In the genomic region with DNA sequence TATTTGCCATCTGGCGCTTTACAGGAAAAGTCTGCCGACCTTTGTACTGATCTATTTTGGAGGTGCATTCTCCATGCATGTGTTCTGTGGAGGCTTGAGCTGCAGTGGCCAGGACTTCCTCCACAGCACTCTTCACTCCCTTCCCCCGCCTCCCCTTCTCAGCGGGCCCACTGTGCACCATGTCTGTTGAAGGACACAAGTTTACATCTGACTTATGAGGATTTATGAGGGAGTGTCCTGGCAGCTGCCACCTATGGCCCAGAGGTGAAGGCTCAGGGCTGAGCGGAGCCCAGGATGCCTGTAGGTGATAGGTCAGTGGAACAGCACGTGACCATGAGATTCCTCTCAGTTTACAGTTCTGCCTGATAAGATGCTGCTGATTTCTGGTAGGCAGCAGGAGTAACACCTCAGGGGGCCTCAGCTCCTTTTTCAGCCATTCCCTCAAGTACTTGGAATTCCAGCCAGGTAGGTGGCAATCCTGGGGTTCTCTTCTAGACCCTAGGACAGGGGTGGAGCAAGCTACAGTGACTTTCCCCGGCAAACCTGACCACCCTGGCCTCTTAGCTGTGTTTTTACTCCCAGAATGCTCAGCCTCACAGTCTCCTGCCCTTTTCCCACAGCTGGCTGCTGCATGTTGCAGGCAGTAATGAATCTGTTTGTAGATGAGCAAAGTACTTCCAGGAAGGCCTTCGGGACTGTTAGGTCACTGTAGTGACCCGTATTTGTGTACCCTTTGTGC, we compare ENCODE assay signal across 1 cellular context.
A peak's percentile ranks its signal among the peaks of the same experiment; 100 is the strongest.
TF ChIP-seq lines count a peak whose summit lies in the region.

No MANE protein-coding gene starts in this region.

TF ChIP-seq in HepG2, 621 proteins besides CTCF, POLR2A, EP300 and RAD21 (continued from another document and continues in another):
- TF ChIP-seq, protein P1, sequence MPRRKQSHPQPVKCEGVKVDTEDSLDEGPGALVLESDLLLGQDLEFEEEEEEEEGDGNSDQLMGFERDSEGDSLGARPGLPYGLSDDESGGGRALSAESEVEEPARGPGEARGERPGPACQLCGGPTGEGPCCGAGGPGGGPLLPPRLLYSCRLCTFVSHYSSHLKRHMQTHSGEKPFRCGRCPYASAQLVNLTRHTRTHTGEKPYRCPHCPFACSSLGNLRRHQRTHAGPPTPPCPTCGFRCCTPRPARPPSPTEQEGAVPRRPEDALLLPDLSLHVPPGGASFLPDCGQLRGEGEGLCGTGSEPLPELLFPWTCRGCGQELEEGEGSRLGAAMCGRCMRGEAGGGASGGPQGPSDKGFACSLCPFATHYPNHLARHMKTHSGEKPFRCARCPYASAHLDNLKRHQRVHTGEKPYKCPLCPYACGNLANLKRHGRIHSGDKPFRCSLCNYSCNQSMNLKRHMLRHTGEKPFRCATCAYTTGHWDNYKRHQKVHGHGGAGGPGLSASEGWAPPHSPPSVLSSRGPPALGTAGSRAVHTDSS (CRISPR knock-in tag; conservative IDR thresholded peaks at IDR 0.05): no peak
- TF ChIP-seq SOX6 (IDR thresholded peaks at IDR 0.05) (no peak), SOX6 (CRISPR knock-in tag; IDR thresholded peaks at IDR 0.05) (peak; percentile 84), MIXL1 (CRISPR knock-in tag; IDR thresholded peaks at IDR 0.05) (peak; percentile 76), ZNF772 (CRISPR knock-in tag; IDR thresholded peaks at IDR 0.05) (peak; percentile 81), ZNF781 (CRISPR knock-in tag; IDR thresholded peaks at IDR 0.05; ENCODE audit: borderline replicate concordance, not compliant biosample characterization) (no peak), HOXA3 (CRISPR knock-in tag; IDR thresholded peaks at IDR 0.05) (peak; percentile 50; the same call in 1 of the 2 replicates), RNF2 (conservative IDR thresholded peaks at IDR 0.05; ENCODE audit: low read depth) (no peak), CREM (IDR thresholded peaks at IDR 0.05) (peak; percentile 60), CREM (CRISPR knock-in tag; IDR thresholded peaks at IDR 0.05) (no peak), ZNF607 (CRISPR knock-in tag; IDR thresholded peaks at IDR 0.05; ENCODE audit: borderline replicate concordance) (no peak), ZBTB3 (CRISPR knock-in tag; IDR thresholded peaks at IDR 0.05; ENCODE audit: borderline replicate concordance, low read depth) (no peak), JUN (CRISPR knock-in tag; IDR thresholded peaks at IDR 0.05) (0 out of 2 replicates have a peak, but pooled peaks have one; percentile 29), FOXA3 (CRISPR knock-in tag; IDR thresholded peaks at IDR 0.05) (peak; percentile 79), GATAD2A (CRISPR knock-in tag; IDR thresholded peaks at IDR 0.05) (peak; percentile 75), ZMAT3 (CRISPR knock-in tag; conservative IDR thresholded peaks at IDR 0.05) (peak; percentile 41; the same call in 1 of the 2 replicates), U2AF1 (optimal IDR thresholded peaks at IDR 0.05; ENCODE audit: low read depth, low read length) (no peak), KDM5A (IDR thresholded peaks at IDR 0.05; ENCODE audit: borderline replicate concordance, low read length) (no peak), SRY (CRISPR knock-in tag; IDR thresholded peaks at IDR 0.05) (no peak), HMGA1 (CRISPR knock-in tag; conservative IDR thresholded peaks at IDR 0.05) (no peak), ZNF432 (CRISPR knock-in tag; IDR thresholded peaks at IDR 0.05; ENCODE audit: borderline replicate concordance) (no peak), ZNF564 (CRISPR knock-in tag; IDR thresholded peaks at IDR 0.05) (no peak), KDM4B (CRISPR knock-in tag; IDR thresholded peaks at IDR 0.05) (no peak), ATM (IDR thresholded peaks at IDR 0.05; ENCODE audit: borderline replicate concordance) (no peak), ZNF570 (CRISPR knock-in tag; IDR thresholded peaks at IDR 0.05; ENCODE audit: borderline replicate concordance) (no peak), ZNF556 (CRISPR knock-in tag; IDR thresholded peaks at IDR 0.05; ENCODE audit: borderline replicate concordance) (peak; percentile 43; the same call in 1 of the 2 replicates), ZNF546 (CRISPR knock-in tag; conservative IDR thresholded peaks at IDR 0.05) (no peak), ZNF879 (CRISPR knock-in tag; IDR thresholded peaks at IDR 0.05) (no peak), MTA1 (CRISPR knock-in tag; IDR thresholded peaks at IDR 0.05; ENCODE audit: borderline replicate concordance) (peak; percentile 80), PPARG (CRISPR knock-in tag; conservative IDR thresholded peaks at IDR 0.05) (peak; percentile 93; the same call in 1 of the 2 replicates), SIN3A (IDR thresholded peaks at IDR 0.05; ENCODE audit: borderline replicate concordance, low read depth, low read length) (peak; percentile 58; the same call in 1 of the 2 replicates), TBX2 (CRISPR knock-in tag; IDR thresholded peaks at IDR 0.05; ENCODE audit: borderline replicate concordance) (peak; percentile 83), ZNF746 (CRISPR knock-in tag; IDR thresholded peaks at IDR 0.05) (0 out of 2 replicates have a peak, but pooled peaks have one; percentile 4), ZNF773 (CRISPR knock-in tag; IDR thresholded peaks at IDR 0.05; ENCODE audit: borderline replicate concordance) (no peak), PHF20 (CRISPR knock-in tag; IDR thresholded peaks at IDR 0.05) (peak; percentile 48; the same call in 1 of the 2 replicates), SETDB1 (CRISPR knock-in tag; IDR thresholded peaks at IDR 0.05; ENCODE audit: borderline replicate concordance) (no peak)
- TF ChIP-seq, protein P2, sequence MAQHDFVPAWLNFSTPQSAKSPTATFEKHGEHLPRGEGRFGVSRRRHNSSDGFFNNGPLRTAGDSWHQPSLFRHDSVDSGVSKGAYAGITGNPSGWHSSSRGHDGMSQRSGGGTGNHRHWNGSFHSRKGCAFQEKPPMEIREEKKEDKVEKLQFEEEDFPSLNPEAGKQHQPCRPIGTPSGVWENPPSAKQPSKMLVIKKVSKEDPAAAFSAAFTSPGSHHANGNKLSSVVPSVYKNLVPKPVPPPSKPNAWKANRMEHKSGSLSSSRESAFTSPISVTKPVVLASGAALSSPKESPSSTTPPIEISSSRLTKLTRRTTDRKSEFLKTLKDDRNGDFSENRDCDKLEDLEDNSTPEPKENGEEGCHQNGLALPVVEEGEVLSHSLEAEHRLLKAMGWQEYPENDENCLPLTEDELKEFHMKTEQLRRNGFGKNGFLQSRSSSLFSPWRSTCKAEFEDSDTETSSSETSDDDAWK (CRISPR knock-in tag; IDR thresholded peaks at IDR 0.05): no peak
- TF ChIP-seq, protein P3, sequence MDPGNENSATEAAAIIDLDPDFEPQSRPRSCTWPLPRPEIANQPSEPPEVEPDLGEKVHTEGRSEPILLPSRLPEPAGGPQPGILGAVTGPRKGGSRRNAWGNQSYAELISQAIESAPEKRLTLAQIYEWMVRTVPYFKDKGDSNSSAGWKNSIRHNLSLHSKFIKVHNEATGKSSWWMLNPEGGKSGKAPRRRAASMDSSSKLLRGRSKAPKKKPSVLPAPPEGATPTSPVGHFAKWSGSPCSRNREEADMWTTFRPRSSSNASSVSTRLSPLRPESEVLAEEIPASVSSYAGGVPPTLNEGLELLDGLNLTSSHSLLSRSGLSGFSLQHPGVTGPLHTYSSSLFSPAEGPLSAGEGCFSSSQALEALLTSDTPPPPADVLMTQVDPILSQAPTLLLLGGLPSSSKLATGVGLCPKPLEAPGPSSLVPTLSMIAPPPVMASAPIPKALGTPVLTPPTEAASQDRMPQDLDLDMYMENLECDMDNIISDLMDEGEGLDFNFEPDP (CRISPR knock-in tag; conservative IDR thresholded peaks at IDR 0.05): no peak
- TF ChIP-seq, protein P4, sequence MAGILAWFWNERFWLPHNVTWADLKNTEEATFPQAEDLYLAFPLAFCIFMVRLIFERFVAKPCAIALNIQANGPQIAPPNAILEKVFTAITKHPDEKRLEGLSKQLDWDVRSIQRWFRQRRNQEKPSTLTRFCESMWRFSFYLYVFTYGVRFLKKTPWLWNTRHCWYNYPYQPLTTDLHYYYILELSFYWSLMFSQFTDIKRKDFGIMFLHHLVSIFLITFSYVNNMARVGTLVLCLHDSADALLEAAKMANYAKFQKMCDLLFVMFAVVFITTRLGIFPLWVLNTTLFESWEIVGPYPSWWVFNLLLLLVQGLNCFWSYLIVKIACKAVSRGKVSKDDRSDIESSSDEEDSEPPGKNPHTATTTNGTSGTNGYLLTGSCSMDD (CRISPR knock-in tag; IDR thresholded peaks at IDR 0.05): no peak
- TF ChIP-seq, protein P5, sequence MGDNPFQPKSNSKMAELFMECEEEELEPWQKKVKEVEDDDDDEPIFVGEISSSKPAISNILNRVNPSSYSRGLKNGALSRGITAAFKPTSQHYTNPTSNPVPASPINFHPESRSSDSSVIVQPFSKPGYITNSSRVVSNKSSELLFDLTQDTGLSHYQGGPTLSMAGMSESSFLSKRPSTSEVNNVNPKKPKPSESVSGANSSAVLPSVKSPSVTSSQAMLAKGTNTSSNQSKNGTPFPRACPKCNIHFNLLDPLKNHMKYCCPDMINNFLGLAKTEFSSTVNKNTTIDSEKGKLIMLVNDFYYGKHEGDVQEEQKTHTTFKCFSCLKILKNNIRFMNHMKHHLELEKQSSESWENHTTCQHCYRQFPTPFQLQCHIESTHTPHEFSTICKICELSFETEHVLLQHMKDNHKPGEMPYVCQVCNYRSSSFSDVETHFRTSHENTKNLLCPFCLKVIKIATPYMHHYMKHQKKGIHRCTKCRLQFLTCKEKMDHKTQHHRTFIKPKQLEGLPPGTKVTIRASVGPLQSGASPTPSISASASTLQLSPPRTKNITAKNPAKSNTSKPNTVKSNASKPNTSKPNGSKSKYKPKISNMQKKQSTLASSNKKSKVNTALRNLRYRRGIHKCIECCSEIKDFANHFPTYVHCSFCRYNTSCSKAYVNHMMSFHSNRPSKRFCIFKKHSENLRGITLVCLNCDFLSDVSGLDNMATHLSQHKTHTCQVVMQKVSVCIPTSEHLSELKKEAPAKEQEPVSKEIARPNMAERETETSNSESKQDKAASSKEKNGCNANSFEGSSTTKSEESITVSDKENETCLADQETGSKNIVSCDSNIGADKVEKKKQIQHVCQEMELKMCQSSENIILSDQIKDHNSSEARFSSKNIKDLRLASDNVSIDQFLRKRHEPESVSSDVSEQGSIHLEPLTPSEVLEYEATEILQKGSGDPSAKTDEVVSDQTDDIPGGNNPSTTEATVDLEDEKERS (CRISPR knock-in tag; IDR thresholded peaks at IDR 0.05): peak; percentile 52
- TF ChIP-seq, protein P6, sequence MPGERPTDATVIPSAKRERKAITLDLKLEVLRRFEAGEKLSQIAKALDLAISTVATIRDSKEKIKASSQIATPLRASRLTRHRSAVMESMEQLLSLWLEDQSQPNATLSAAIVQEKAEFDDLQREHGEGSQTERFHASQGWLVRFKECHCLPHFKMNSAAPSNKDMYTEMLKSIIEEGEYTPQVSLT (CRISPR knock-in tag; IDR thresholded peaks at IDR 0.05; ENCODE audit: borderline replicate concordance, low read depth): no peak
- TF ChIP-seq, protein P7, sequence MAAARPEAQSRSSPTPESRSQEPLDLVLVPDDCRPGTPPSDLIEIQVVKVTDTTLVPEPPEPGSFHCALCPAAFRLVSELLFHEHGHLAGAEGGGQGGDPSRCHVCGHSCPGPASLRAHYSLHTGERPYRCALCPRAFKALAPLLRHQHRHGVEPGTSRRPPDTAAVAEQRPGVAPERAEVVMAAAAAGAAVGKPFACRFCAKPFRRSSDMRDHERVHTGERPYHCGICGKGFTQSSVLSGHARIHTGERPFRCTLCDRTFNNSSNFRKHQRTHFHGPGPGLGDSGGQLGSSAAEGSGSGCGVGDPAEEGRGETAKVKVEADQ (CRISPR knock-in tag; IDR thresholded peaks at IDR 0.05; ENCODE audit: borderline replicate concordance): no peak
- TF ChIP-seq, protein P8, sequence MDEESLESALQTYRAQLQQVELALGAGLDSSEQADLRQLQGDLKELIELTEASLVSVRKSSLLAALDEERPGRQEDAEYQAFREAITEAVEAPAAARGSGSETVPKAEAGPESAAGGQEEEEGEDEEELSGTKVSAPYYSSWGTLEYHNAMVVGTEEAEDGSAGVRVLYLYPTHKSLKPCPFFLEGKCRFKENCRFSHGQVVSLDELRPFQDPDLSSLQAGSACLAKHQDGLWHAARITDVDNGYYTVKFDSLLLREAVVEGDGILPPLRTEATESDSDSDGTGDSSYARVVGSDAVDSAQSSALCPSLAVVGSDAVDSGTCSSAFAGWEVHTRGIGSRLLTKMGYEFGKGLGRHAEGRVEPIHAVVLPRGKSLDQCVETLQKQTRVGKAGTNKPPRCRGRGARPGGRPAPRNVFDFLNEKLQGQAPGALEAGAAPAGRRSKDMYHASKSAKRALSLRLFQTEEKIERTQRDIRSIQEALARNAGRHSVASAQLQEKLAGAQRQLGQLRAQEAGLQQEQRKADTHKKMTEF (CRISPR knock-in tag; IDR thresholded peaks at IDR 0.05): peak; percentile 76; the same call in 1 of the 2 replicates
- TF ChIP-seq, protein P9, sequence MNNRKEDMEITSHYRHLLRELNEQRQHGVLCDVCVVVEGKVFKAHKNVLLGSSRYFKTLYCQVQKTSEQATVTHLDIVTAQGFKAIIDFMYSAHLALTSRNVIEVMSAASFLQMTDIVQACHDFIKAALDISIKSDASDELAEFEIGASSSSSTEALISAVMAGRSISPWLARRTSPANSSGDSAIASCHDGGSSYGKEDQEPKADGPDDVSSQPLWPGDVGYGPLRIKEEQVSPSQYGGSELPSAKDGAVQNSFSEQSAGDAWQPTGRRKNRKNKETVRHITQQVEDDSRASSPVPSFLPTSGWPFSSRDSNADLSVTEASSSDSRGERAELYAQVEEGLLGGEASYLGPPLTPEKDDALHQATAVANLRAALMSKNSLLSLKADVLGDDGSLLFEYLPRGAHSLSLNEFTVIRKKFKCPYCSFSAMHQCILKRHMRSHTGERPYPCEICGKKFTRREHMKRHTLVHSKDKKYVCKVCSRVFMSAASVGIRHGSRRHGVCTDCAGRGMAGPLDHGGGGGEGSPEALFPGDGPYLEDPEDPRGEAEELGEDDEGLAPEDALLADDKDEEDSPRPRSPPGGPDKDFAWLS (CRISPR knock-in tag; IDR thresholded peaks at IDR 0.05; ENCODE audit: borderline replicate concordance): no peak
